ENCODE assay signal across 22 cellular contexts in genomic region chr1:29022615-29023014, GRCh38.
"Had no signal": no experiment of that assay in that cellular context is flagged by ENCODE, and none has a peak within 500 bp of the region (broad histone marks: within the 10 kb centered on the region; RNA-seq: fewer than 3 reads in every experiment).

No MANE protein-coding gene starts in this region.

- H3K4me3 ChIP-seq: colonic mucosa, coronary artery, dorsolateral prefrontal cortex, esophagus muscularis mucosa, esophagus squamous epithelium, gastrocnemius medialis, gastroesophageal sphincter, heart left ventricle, heart right ventricle had no signal

- ATAC-seq: effector memory CD8-positive, alpha-beta T cell; esophagus mucosa; foreskin keratinocyte; gastrocnemius medialis; gastroesophageal sphincter; heart left ventricle; heart right ventricle had no signal

- DNase-seq: colonic mucosa; cortex of kidney; dermis blood vessel endothelial cell; dorsolateral prefrontal cortex; effector CD4-positive, alpha-beta T cell; effector CD8-positive, alpha-beta T cell; effector memory CD4-positive, alpha-beta T cell; effector memory CD8-positive, alpha-beta T cell; endodermal cell; erythroblast; esophagus squamous epithelium; foreskin keratinocyte; foreskin melanocyte; gastrocnemius medialis; glutamatergic neuron; head of caudate nucleus; heart left ventricle; heart right ventricle had no signal
